In the genomic region with DNA sequence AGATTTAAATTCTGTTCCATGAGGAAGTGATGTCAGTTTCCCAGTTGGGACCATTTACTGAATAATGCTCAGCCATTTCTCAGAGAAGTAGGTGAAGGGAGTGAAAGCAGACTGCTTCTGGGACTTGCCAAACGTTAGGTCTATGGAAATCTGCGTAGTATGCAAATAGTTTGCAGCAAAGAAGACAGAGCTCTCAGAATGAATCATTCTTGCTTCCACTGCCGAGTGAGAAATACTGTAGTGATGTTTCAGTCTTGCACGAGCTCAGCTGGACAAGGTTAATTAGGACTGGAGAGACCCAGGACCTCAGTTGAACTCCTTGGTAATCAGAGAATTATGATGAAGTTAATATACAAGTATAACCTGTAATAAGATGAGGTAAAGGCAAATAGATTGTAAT, we compare ENCODE assay signal across 15 cellular contexts.
A peak's percentile ranks its signal among the peaks of the same experiment; 100 is the strongest.
DNase-seq lines count a peak whose midpoint lies in the region; ATAC-seq, FAIRE-seq and TF ChIP-seq lines count a peak whose summit lies in the region.
"Had no signal": no experiment of that assay in that cellular context is flagged by ENCODE, and none has a peak within 500 bp of the region (broad histone marks: within the 10 kb centered on the region; RNA-seq: fewer than 3 reads in every experiment).

No MANE protein-coding gene starts in this region.

- no peaks in the 10 kb centered on the region for H3K36me3 ChIP-seq in GM06990 (ENCODE audit: control insufficient read depth, insufficient read depth, low read length)
- H3K36me3 ChIP-seq: pancreas, tibial nerve had no signal

- DNase-seq in GM06990 (ENCODE audit: extremely low read depth, insufficient read length) (peak; percentile 3), GM19239 (ENCODE audit: insufficient read length, low spot score) (peak; percentile 4), NCI-H2227 treated with DMSO at 0.1 percent for 48 hours (lab: John Stamatoyannopoulos, UW) (no peak), glomerular visceral epithelial cell (ENCODE audit: extremely low spot score) (no peak), superior temporal gyrus (ENCODE audit: extremely low spot score) (no peak)
- DNase-seq: activated naive CD4-positive, alpha-beta T cell treated with anti-CD3 and anti-CD28 coated beads, Interleukin-2, amount 50 U/mL, for 16 hours; CD8-positive, alpha-beta T cell; effector memory CD4-positive, alpha-beta T cell; foreskin melanocyte; pancreas had no signal

- H3K4me3 ChIP-seq in GM06990 (replicated peaks; ENCODE audit: low read depth, low read length): no peak overlapping the region
- H3K4me3 ChIP-seq: pancreas, tibial nerve had no signal

- TF ChIP-seq CTCF in GM06990 (IDR thresholded peaks at IDR 0.05; ENCODE audit: insufficient read depth, low read length, poor library complexity, severe bottlenecking): no peak

- FAIRE-seq in GM19239 (lab: Jason Lieb, UNC): no peak
- FAIRE-seq: G401.6, pancreas had no signal

- H3K27me3 ChIP-seq in GM06990 (replicated peaks; ENCODE audit: control insufficient read depth, insufficient read depth, low read length): no peaks in the 10 kb centered on the region; the same call in 1 of the 2 replicates
- H3K27me3 ChIP-seq: pancreas, tibial nerve had no signal

- ATAC-seq in HG02588 (IDR thresholded peaks at IDR 0.05; ENCODE audit: unreplicated experiment) (peak; percentile 96), HG03342 (IDR thresholded peaks at IDR 0.05; ENCODE audit: unreplicated experiment) (peak; percentile 85), SK-N-SH treated with all-trans-retinoic acid at 6 μM for 48 hours (no peak)
- ATAC-seq: CD8-positive, alpha-beta T cell; pancreas had no signal

TF ChIP-seq in SK-N-SH treated with all-trans-retinoic acid at 6 μM for 48 hours, 23 proteins besides CTCF, POLR2A, EP300 and RAD21:
- no peak for TF ChIP-seq TCF4 (CRISPR knock-in tag; IDR thresholded peaks at IDR 0.05; ENCODE audit: borderline replicate concordance)

Comparison
In these comparisons a context has a peak if more than half of its experiments do, and no peak if none do; other contexts are left out.
1. DNase-seq: peak in GM06990 (single experiment) and GM19239 (single experiment); none in NCI-H2227 treated with DMSO at 0.1 percent for 48 hours (single experiment), glomerular visceral epithelial cell (single experiment) and superior temporal gyrus (single experiment).